In the genomic region with DNA sequence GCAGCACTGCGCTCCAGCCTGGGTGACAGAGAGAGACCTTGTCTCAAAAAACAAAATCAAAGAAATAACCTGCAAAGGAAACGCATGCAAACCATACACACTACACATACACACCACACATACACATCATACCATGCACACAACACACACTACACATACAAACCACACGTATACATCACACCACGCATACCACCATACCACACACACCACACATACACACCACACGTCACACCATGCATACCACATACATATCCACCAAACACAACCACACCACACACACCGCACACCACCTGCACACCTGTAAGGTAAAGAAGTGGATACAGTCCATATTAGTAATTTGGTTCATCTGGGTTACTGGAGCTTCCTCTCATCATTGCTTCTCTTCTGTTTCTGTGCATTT, we compare ENCODE assay signal across 38 cellular contexts. TPM values are rescaled to one million over a fixed set of nuclear protein-coding genes. Genes with fewer than 3 reads are reported as not detected.
"Had no signal": no experiment of that assay in that cellular context is flagged by ENCODE, and none has a peak within 500 bp of the region (broad histone marks: within the 10 kb centered on the region; RNA-seq: fewer than 3 reads in every experiment).

No MANE protein-coding gene starts in this region.

- H3K27ac ChIP-seq: adrenal gland, body of pancreas, cardiac muscle cell, colonic mucosa, dorsolateral prefrontal cortex, esophagus muscularis mucosa, foreskin keratinocyte, gastrocnemius medialis, heart left ventricle had no signal

- H3K36me3 ChIP-seq: adrenal gland, cardiac muscle cell, colonic mucosa, esophagus muscularis mucosa, gastrocnemius medialis, heart left ventricle had no signal

- ATAC-seq: activated CD4-positive, alpha-beta T cell treated with anti-CD3 and anti-CD28 coated beads for 36 hours; activated CD8-positive, alpha-beta memory T cell treated with anti-CD3 and anti-CD28 coated beads, Interleukin-2, amount 10 ng/mL, durations not matched to agents 7 days and 5 days; activated CD8-positive, alpha-beta T cell treated with anti-CD3 and anti-CD28 coated beads, Interleukin-2, amount 10 ng/mL, durations not matched to agents 7 days and 5 days; activated naive CD8-positive, alpha-beta T cell treated with anti-CD3 and anti-CD28 coated beads, Interleukin-2, amount 50 U/mL, for 24 hours; body of pancreas; effector memory CD8-positive, alpha-beta T cell; foreskin keratinocyte; gastrocnemius medialis; heart left ventricle had no signal

- H3K4me1 Mint-ChIP-seq: activated CD4-positive, alpha-beta T cell treated with anti-CD3 and anti-CD28 coated beads for 36 hours; activated CD4-positive, alpha-beta T cell treated with anti-CD3 and anti-CD28 coated beads, Interleukin-2, amount 10 ng/mL, durations not matched to agents 24 days and 14 days; activated CD8-positive, alpha-beta memory T cell treated with anti-CD3 and anti-CD28 coated beads, Interleukin-2, amount 10 ng/mL, durations not matched to agents 7 days and 5 days; activated naive CD4-positive, alpha-beta T cell treated with anti-CD3 and anti-CD28 coated beads, Interleukin-2, amount 50 U/mL, for 24 hours; activated naive CD8-positive, alpha-beta T cell treated with anti-CD3 and anti-CD28 coated beads for 36 hours; activated naive CD8-positive, alpha-beta T cell treated with anti-CD3 and anti-CD28 coated beads, Interleukin-2, amount 50 U/mL, for 24 hours had no signal

- H3K9me3 Mint-ChIP-seq: activated CD4-positive, alpha-beta memory T cell treated with anti-CD3 and anti-CD28 coated beads for 36 hours; activated CD4-positive, alpha-beta T cell treated with anti-CD3 and anti-CD28 coated beads, Interleukin-2, amount 10 ng/mL, durations not matched to agents 24 days and 14 days; activated naive CD4-positive, alpha-beta T cell treated with anti-CD3 and anti-CD28 coated beads for 36 hours; activated naive CD4-positive, alpha-beta T cell treated with anti-CD3 and anti-CD28 coated beads, Interleukin-2, amount 50 U/mL, for 24 hours; activated naive CD8-positive, alpha-beta T cell treated with anti-CD3 and anti-CD28 coated beads for 36 hours; activated naive CD8-positive, alpha-beta T cell treated with anti-CD3 and anti-CD28 coated beads, Interleukin-2, amount 50 U/mL, for 24 hours; activated T-helper 1 cell treated with anti-CD3 and anti-CD28 coated beads, Interleukin-12 subunit alpha, Interleukin-12 subunit beta, Interleukin-2, Interleukin-4 antibody, amounts not matched to agents 30 ng/mL and 10 ng/mL and 1 ng/mL, durations not matched to agents 14 hours and 24 hours and 36 hours; activated T-helper 2 cell treated with anti-CD3 and anti-CD28 coated beads, Interferon-gamma antibody, Interleukin-2, Interleukin-4, amounts not matched to agents 10 μg/mL and 5 μg/mL and 100 μg/mL, durations not matched to agents 14 hours and 24 hours and 36 hours; dendritic cell treated with granulocyte-macrophage colony-stimulating factor and Interleukin-4, amounts not matched to agents 40 ng/mL and 50 ng/mL, for 4 days; effector memory CD8-positive, alpha-beta T cell had no signal

- H3K4me3 ChIP-seq: adrenal gland, body of pancreas, cardiac muscle cell, colonic mucosa, dorsolateral prefrontal cortex, esophagus muscularis mucosa, gastrocnemius medialis, heart left ventricle had no signal

- H3K4me3 Mint-ChIP-seq: activated CD4-positive, alpha-beta memory T cell treated with anti-CD3 and anti-CD28 coated beads for 36 hours; activated CD4-positive, alpha-beta T cell treated with anti-CD3 and anti-CD28 coated beads for 36 hours; activated CD4-positive, alpha-beta T cell treated with anti-CD3 and anti-CD28 coated beads, Interleukin-2, amount 10 ng/mL, durations not matched to agents 24 days and 14 days; activated CD8-positive, alpha-beta memory T cell treated with anti-CD3 and anti-CD28 coated beads, Interleukin-2, amount 10 ng/mL, durations not matched to agents 7 days and 5 days; activated CD8-positive, alpha-beta T cell treated with anti-CD3 and anti-CD28 coated beads, Interleukin-2, amount 10 ng/mL, durations not matched to agents 7 days and 5 days; activated naive CD4-positive, alpha-beta T cell treated with anti-CD3 and anti-CD28 coated beads for 36 hours; activated naive CD4-positive, alpha-beta T cell treated with anti-CD3 and anti-CD28 coated beads, Interleukin-2, amount 50 U/mL, for 24 hours; activated naive CD8-positive, alpha-beta T cell treated with anti-CD3 and anti-CD28 coated beads for 36 hours; activated naive CD8-positive, alpha-beta T cell treated with anti-CD3 and anti-CD28 coated beads, Interleukin-2, amount 50 U/mL, for 24 hours; activated T-helper 1 cell treated with anti-CD3 and anti-CD28 coated beads, Interleukin-12 subunit alpha, Interleukin-12 subunit beta, Interleukin-2, Interleukin-4 antibody, amounts not matched to agents 30 ng/mL and 10 ng/mL and 1 ng/mL, durations not matched to agents 14 hours and 24 hours and 36 hours; dendritic cell treated with granulocyte-macrophage colony-stimulating factor and Interleukin-4, amounts not matched to agents 40 ng/mL and 50 ng/mL, for 4 days; effector memory CD8-positive, alpha-beta T cell had no signal

- H3K27ac Mint-ChIP-seq: activated CD4-positive, alpha-beta memory T cell treated with anti-CD3 and anti-CD28 coated beads for 36 hours; activated CD4-positive, alpha-beta T cell treated with anti-CD3 and anti-CD28 coated beads for 36 hours; activated CD4-positive, alpha-beta T cell treated with anti-CD3 and anti-CD28 coated beads, Interleukin-2, amount 10 ng/mL, durations not matched to agents 24 days and 14 days; activated CD8-positive, alpha-beta memory T cell treated with anti-CD3 and anti-CD28 coated beads, Interleukin-2, amount 10 ng/mL, durations not matched to agents 7 days and 5 days; activated CD8-positive, alpha-beta T cell treated with anti-CD3 and anti-CD28 coated beads, Interleukin-2, amount 10 ng/mL, durations not matched to agents 7 days and 5 days; activated naive CD4-positive, alpha-beta T cell treated with anti-CD3 and anti-CD28 coated beads for 36 hours; activated naive CD4-positive, alpha-beta T cell treated with anti-CD3 and anti-CD28 coated beads, Interleukin-2, amount 50 U/mL, for 24 hours; activated naive CD8-positive, alpha-beta T cell treated with anti-CD3 and anti-CD28 coated beads for 36 hours; activated naive CD8-positive, alpha-beta T cell treated with anti-CD3 and anti-CD28 coated beads, Interleukin-2, amount 50 U/mL, for 24 hours; activated T-helper 1 cell treated with anti-CD3 and anti-CD28 coated beads, Interleukin-12 subunit alpha, Interleukin-12 subunit beta, Interleukin-2, Interleukin-4 antibody, amounts not matched to agents 30 ng/mL and 10 ng/mL and 1 ng/mL, durations not matched to agents 14 hours and 24 hours and 36 hours; activated T-helper 2 cell treated with anti-CD3 and anti-CD28 coated beads, Interferon-gamma antibody, Interleukin-2, Interleukin-4, amounts not matched to agents 10 μg/mL and 5 μg/mL and 100 μg/mL, durations not matched to agents 14 hours and 24 hours and 36 hours; dendritic cell treated with granulocyte-macrophage colony-stimulating factor and Interleukin-4, amounts not matched to agents 40 ng/mL and 50 ng/mL, for 4 days; effector memory CD8-positive, alpha-beta T cell had no signal

- H3K27me3 ChIP-seq: adrenal gland, body of pancreas, colonic mucosa, foreskin keratinocyte, gastrocnemius medialis had no signal

- H3K36me3 Mint-ChIP-seq: activated CD4-positive, alpha-beta memory T cell treated with anti-CD3 and anti-CD28 coated beads for 36 hours; activated CD8-positive, alpha-beta memory T cell treated with anti-CD3 and anti-CD28 coated beads, Interleukin-2, amount 10 ng/mL, durations not matched to agents 7 days and 5 days; activated naive CD4-positive, alpha-beta T cell treated with anti-CD3 and anti-CD28 coated beads, Interleukin-2, amount 50 U/mL, for 24 hours; activated naive CD8-positive, alpha-beta T cell treated with anti-CD3 and anti-CD28 coated beads for 36 hours had no signal

- DNase-seq: activated CD4-positive, alpha-beta memory T cell treated with anti-CD3 and anti-CD28 coated beads for 36 hours; activated CD4-positive, alpha-beta T cell treated with anti-CD3 and anti-CD28 coated beads for 36 hours; activated CD4-positive, alpha-beta T cell treated with anti-CD3 and anti-CD28 coated beads, Interleukin-2, amount 10 ng/mL, durations not matched to agents 24 days and 14 days; activated CD4-positive, CD25-positive, alpha-beta regulatory T cell; activated CD4-positive, CD25-positive, alpha-beta regulatory T cell treated with anti-CD3 and anti-CD28 coated beads, Interleukin-2, amount 50 U/mL, for 72 hours; activated CD8-positive, alpha-beta memory T cell treated with anti-CD3 and anti-CD28 coated beads, Interleukin-2, amount 10 ng/mL, durations not matched to agents 7 days and 5 days; activated CD8-positive, alpha-beta memory T cell treated with anti-CD3 and anti-CD28 coated beads, Interleukin-2, amount 50 U/mL, for 4 hours; activated CD8-positive, alpha-beta T cell treated with anti-CD3 and anti-CD28 coated beads, Interleukin-2, amount 10 ng/mL, durations not matched to agents 7 days and 5 days; activated effector memory CD4-positive, alpha-beta T cell treated with anti-CD3 and anti-CD28 coated beads, Interleukin-2, amount 50 U/mL, for 16 hours; activated naive CD4-positive, alpha-beta T cell treated with anti-CD3 and anti-CD28 coated beads for 36 hours; activated naive CD8-positive, alpha-beta T cell treated with anti-CD3 and anti-CD28 coated beads for 36 hours; activated naive CD8-positive, alpha-beta T cell treated with anti-CD3 and anti-CD28 coated beads, Interleukin-2, amount 50 U/mL, for 24 hours; activated T-cell treated with anti-CD3 and anti-CD28 coated beads, Interleukin-2, amount 50 U/mL, for 1 hour; activated T-cell treated with anti-CD3 and anti-CD28 coated beads, Interleukin-2, amount 50 U/mL, for 48 hours; adrenal gland; amygdala; aorta; body of pancreas; central memory CD4-positive, alpha-beta T cell; cerebellar nuclear complex; colonic mucosa; dorsolateral prefrontal cortex; effector CD4-positive, alpha-beta T cell; effector memory CD8-positive, alpha-beta T cell; erythroblast; foreskin keratinocyte; gastrocnemius medialis; glutamatergic neuron; heart left ventricle; T-helper 2 cell had no signal

RNA-seq across cellular contexts. Expression of a gene that starts 32.3 kb away (rescaled TPM):
- total RNA-seq: activated CD4-positive, alpha-beta memory T cell treated with anti-CD3 and anti-CD28 coated beads for 36 hours; activated CD4-positive, alpha-beta T cell treated with anti-CD3 and anti-CD28 coated beads for 36 hours; activated CD4-positive, alpha-beta T cell treated with anti-CD3 and anti-CD28 coated beads, Interleukin-2, amount 10 ng/mL, durations not matched to agents 24 days and 14 days; activated CD8-positive, alpha-beta memory T cell treated with anti-CD3 and anti-CD28 coated beads for 36 hours; activated CD8-positive, alpha-beta memory T cell treated with anti-CD3 and anti-CD28 coated beads, Interleukin-2, amount 10 ng/mL, durations not matched to agents 7 days and 5 days; activated CD8-positive, alpha-beta T cell treated with anti-CD3 and anti-CD28 coated beads, Interleukin-2, amount 10 ng/mL, durations not matched to agents 7 days and 5 days; activated naive CD4-positive, alpha-beta T cell treated with anti-CD3 and anti-CD28 coated beads for 36 hours; activated naive CD8-positive, alpha-beta T cell treated with anti-CD3 and anti-CD28 coated beads for 36 hours; activated T-helper 1 cell treated with anti-CD3 and anti-CD28 coated beads, Interleukin-12 subunit alpha, Interleukin-12 subunit beta, Interleukin-2, Interleukin-4 antibody, amounts not matched to agents 30 ng/mL and 10 ng/mL and 1 ng/mL, durations not matched to agents 14 hours and 24 hours and 36 hours; activated T-helper 2 cell treated with anti-CD3 and anti-CD28 coated beads, Interferon-gamma antibody, Interleukin-2, Interleukin-4, amounts not matched to agents 10 μg/mL and 5 μg/mL and 100 μg/mL, durations not matched to agents 14 hours and 24 hours and 36 hours; foreskin keratinocyte; T-helper 1 cell treated with Interleukin-12 subunit alpha and Interleukin-12 subunit beta and Interleukin-4 antibody, amounts not matched to agents 30 ng/mL and 1 ng/mL, for 36 hours had no signal
- polyA plus RNA-seq: foreskin keratinocyte had no signal
